Comparison of ENCODE assay signal across 8 cellular contexts in the genomic region with DNA sequence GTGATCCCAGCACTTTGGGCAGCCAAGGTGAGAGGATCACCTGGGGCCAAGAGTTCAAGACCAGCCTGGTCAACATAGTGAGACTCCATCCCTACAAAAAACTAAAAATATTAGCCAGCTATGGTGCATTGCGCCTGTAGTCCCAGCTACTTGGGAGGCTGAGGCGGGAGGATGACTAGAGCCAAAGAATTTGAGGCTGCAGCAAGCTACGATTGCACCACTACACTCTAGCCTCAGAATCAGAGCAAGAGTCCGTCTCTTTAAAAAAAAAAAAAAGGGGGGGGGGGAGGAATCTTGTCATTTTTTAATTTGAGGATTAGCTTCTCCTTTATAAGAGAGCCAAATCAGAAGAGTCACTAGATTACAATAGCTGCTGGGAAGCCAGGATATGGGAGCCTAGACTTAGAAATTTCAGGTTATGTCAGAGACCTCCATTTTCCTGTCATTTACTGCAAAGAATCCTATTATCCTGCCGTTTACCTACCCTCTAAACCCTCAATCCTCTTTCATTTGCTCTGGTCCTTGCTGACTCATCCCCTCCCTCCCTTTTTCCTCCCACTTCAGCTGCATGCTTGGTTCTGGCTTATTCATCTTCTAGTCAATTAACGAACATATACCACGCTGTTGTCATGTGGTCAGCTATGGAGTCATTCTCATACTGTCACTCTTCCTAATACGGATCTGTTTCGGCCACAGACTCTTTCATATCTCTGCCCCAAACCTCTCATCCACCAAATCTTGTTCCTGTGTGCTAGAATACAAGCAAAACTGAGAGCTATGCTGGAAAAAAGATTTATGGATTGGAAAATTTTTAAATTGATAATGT.
A peak's percentile ranks its signal among the peaks of the same experiment; 100 is the strongest.
DNase-seq lines count a peak whose midpoint lies in the region; ATAC-seq and TF ChIP-seq lines count a peak whose summit lies in the region.

No MANE protein-coding gene starts in this region.

- H3K36me3 ChIP-seq in right atrium auricular region, result no peaks in the 10 kb centered on the region

- H3K4me3 Mint-ChIP-seq in T-helper 17 cell, result peak overlapping the region; percentile 31

- ATAC-seq in GM21529 (IDR thresholded peaks at IDR 0.05; ENCODE audit: unreplicated experiment) (peak; percentile 92), T-helper 17 cell (no peak), esophagus mucosa (peak; percentile 69)

- peak; percentile 16 to 31 for DNase-seq in activated CD4-positive, alpha-beta T cell treated with anti-CD3 and anti-CD28 coated beads for 24 hours (ENCODE audit: low read depth in 2 of 2)
- no peak for DNase-seq in activated CD4-positive, alpha-beta T cell treated with anti-CD3 and anti-CD28 coated beads, Interleukin-2, amount 50 U/mL, for 1 hour
- DNase-seq in HL-60 (ENCODE audit: low read depth in 1 of 2, low spot score in 1 of 2) (peak; percentile 48 to 68), T-helper 17 cell (no peak), right atrium auricular region (ENCODE audit: low spot score) (no peak)
- peak; percentile 71 for DNase-seq in stimulated activated CD4-positive, alpha-beta T cell treated with anti-CD3 and anti-CD28 coated beads, Interleukin-15, amount 100 ng/mL, for 24 hours

- H3K4me1 ChIP-seq in right atrium auricular region, result peaks cover 0 to 12% of the 10 kb centered on the region in 2 donors

- no peak overlapping the region for H3K4me3 ChIP-seq in HL-60 (replicated peaks; ENCODE audit: insufficient read depth, low read length)
- H3K4me3 ChIP-seq in right atrium auricular region, result no peak overlapping the region

- H3K27me3 ChIP-seq in HL-60 (ENCODE audit: insufficient read depth, poor library complexity, severe bottlenecking) (no peaks in the 10 kb centered on the region), right atrium auricular region (no peaks in the 10 kb centered on the region)

- peak overlapping the region; percentile 52 for H3K27ac ChIP-seq in HL-60 (replicated peaks)
- no peak overlapping the region for H3K27ac ChIP-seq in right atrium auricular region

- no peaks in the 10 kb centered on the region for H3K27me3 Mint-ChIP-seq in T-helper 17 cell

- no peak for TF ChIP-seq CTCF in HL-60 (IDR thresholded peaks at IDR 0.05; ENCODE audit: insufficient read depth, low read length)
- TF ChIP-seq CTCF in right atrium auricular region (IDR thresholded peaks at IDR 0.05), result no peak

- peaks cover 23% of the 10 kb centered on the region for H3K4me1 Mint-ChIP-seq in T-helper 17 cell

- H3K9me3 ChIP-seq in T-helper 17 cell (ENCODE audit: control insufficient read depth, low read length, poor library complexity, severe bottlenecking) (no peaks in the 10 kb centered on the region), right atrium auricular region (no peaks in the 10 kb centered on the region)

- peak overlapping the region; percentile 82 for H3K27ac Mint-ChIP-seq in T-helper 17 cell

- peaks cover 2% of the 10 kb centered on the region for H3K36me3 Mint-ChIP-seq in T-helper 17 cell (ENCODE audit: low read depth)

Comparison
In these comparisons a context has a peak if more than half of its experiments do, and no peak if none do; other contexts are left out.
1. DNase-seq: peak in activated CD4-positive, alpha-beta T cell treated with anti-CD3 and anti-CD28 coated beads for 24 hours (2 of 2), HL-60 (2 of 2) and stimulated activated CD4-positive, alpha-beta T cell treated with anti-CD3 and anti-CD28 coated beads, Interleukin-15, amount 100 ng/mL, for 24 hours (single experiment); none in activated CD4-positive, alpha-beta T cell treated with anti-CD3 and anti-CD28 coated beads, Interleukin-2, amount 50 U/mL, for 1 hour (single experiment), T-helper 17 cell (0 of 3) and right atrium auricular region (single experiment).